Comparison of ENCODE assay signal across 29 cellular contexts in genomic region chr7:125746510-125746909, GRCh38.
"Had no signal": no experiment of that assay in that cellular context is flagged by ENCODE, and none has a peak within 500 bp of the region (broad histone marks: within the 10 kb centered on the region; RNA-seq: fewer than 3 reads in every experiment).

No MANE protein-coding gene starts in this region.

- H3K27ac Mint-ChIP-seq: stimulated activated effector memory CD8-positive, alpha-beta T cell treated with anti-CD3 and anti-CD28 coated beads, Interleukin-12 subunit alpha, Interleukin-12 subunit beta, amount 100 ng/mL, for 72 hours; stimulated activated memory B cell treated with anti-CD40 and anti-IgM and Interleukin-4, amounts not matched to agents 10 μg/mL and 1 μg/mL and 100 μg/mL, for 72 hours; stimulated activated naive B cell treated with anti-CD40 and anti-IgM and Interleukin-4, amounts not matched to agents 10 μg/mL and 1 μg/mL and 100 μg/mL, for 72 hours; stimulated activated naive CD8-positive, alpha-beta T cell treated with anti-CD3 and anti-CD28 coated beads, Interleukin-15, amount 100 ng/mL, for 72 hours; stimulated activated naive CD8-positive, alpha-beta T cell treated with anti-CD3 and anti-CD28 coated beads, Interleukin-15, Interleukin-2, amounts not matched to agents 100 ng/mL and 50 ng/mL, for 24 hours; type B pancreatic cell had no signal

- H3K4me1 ChIP-seq: stomach, suprapubic skin, testis, thyroid gland, tibial artery, tibial nerve, transverse colon, upper lobe of left lung, upper lobe of right lung, uterus, vagina had no signal

- H3K9me3 ChIP-seq: suprapubic skin, testis, thoracic aorta, thyroid gland, tibial artery, tibial nerve, upper lobe of left lung, upper lobe of right lung, uterus, vagina had no signal

- H3K36me3 ChIP-seq: stomach, suprapubic skin, thoracic aorta, thyroid gland, tibial artery, tibial nerve, transverse colon, upper lobe of left lung, upper lobe of right lung, uterus, vagina had no signal

- H3K4me3 ChIP-seq: stomach, suprapubic skin, testis, thoracic aorta, thyroid gland, tibial artery, tibial nerve, transverse colon, upper lobe of left lung, upper lobe of right lung, uterus, vagina had no signal

- FAIRE-seq: urothelium cell line had no signal

- H3K27ac ChIP-seq: stomach, suprapubic skin, testis, thoracic aorta, thyroid gland, tibial artery, tibial nerve, transverse colon, upper lobe of left lung, upper lobe of right lung, uterus, vagina had no signal

- H3K27me3 Mint-ChIP-seq: stimulated activated memory B cell treated with anti-CD40 and anti-IgM and Interleukin-4, amounts not matched to agents 10 μg/mL and 1 μg/mL and 100 μg/mL, for 72 hours; stimulated activated naive B cell treated with anti-CD40 and anti-IgM and Interleukin-4, amounts not matched to agents 10 μg/mL and 1 μg/mL and 100 μg/mL, for 72 hours; stimulated activated naive CD8-positive, alpha-beta T cell treated with anti-CD3 and anti-CD28 coated beads, Interleukin-15, amount 100 ng/mL, for 72 hours; stimulated activated naive CD8-positive, alpha-beta T cell treated with anti-CD3 and anti-CD28 coated beads, Interleukin-15, Interleukin-2, amounts not matched to agents 100 ng/mL and 50 ng/mL, for 24 hours; type B pancreatic cell had no signal

- DNase-seq: stimulated activated CD4-positive, alpha-beta T cell treated with anti-CD3 and anti-CD28 coated beads, Interleukin-2, amount 100 ng/mL, for 48 hours; stimulated activated CD4-positive, alpha-beta T cell treated with anti-CD3 and anti-CD28 coated beads, Interleukin-4, amount 100 ng/mL, for 1 hour; stimulated activated CD4-positive, alpha-beta T cell treated with anti-CD3 and anti-CD28 coated beads, Interleukin-4, amount 100 ng/mL, for 24 hours; stimulated activated CD4-positive, alpha-beta T cell treated with anti-CD3 and anti-CD28 coated beads, Interleukin-4, amount 100 ng/mL, for 4 hours; stimulated activated CD8-positive, alpha-beta memory T cell treated with anti-CD3 and anti-CD28 coated beads, Interleukin-4, amount 100 ng/mL, for 48 hours; stimulated activated naive B cell treated with anti-CD40 and anti-IgM and Interleukin-4, amounts not matched to agents 10 μg/mL and 1 μg/mL and 100 μg/mL, for 72 hours; stimulated activated naive CD4-positive, alpha-beta T cell; stimulated activated naive CD4-positive, alpha-beta T cell treated with Interleukin-2 at 50 U/mL for 16 hours; stimulated activated naive CD8-positive, alpha-beta T cell treated with anti-CD3 and anti-CD28 coated beads, Interleukin-15, amount 100 ng/mL, for 72 hours; stimulated activated naive CD8-positive, alpha-beta T cell treated with anti-CD3 and anti-CD28 coated beads, Interleukin-15, Interleukin-2, amounts not matched to agents 100 U/mL and 50 U/mL, for 24 hours; stomach; substantia nigra; testis; thyroid gland; tibial artery; transverse colon; trophoblast cell; upper lobe of left lung; upper lobe of right lung; uterus had no signal

- H3K27me3 ChIP-seq: stomach, suprapubic skin, testis, thyroid gland, tibial artery, tibial nerve, transverse colon, upper lobe of left lung, upper lobe of right lung, uterus, vagina had no signal

- ATAC-seq: stimulated activated effector memory CD8-positive, alpha-beta T cell treated with anti-CD3 and anti-CD28 coated beads, Interleukin-12 subunit alpha, Interleukin-12 subunit beta, amount 100 ng/mL, for 72 hours; stimulated activated memory B cell treated with anti-CD40 and anti-IgM and Interleukin-4, amounts not matched to agents 10 μg/mL and 1 μg/mL and 100 μg/mL, for 72 hours; stimulated activated naive B cell treated with anti-CD40 and anti-IgM and Interleukin-4, amounts not matched to agents 10 μg/mL and 1 μg/mL and 100 μg/mL, for 72 hours; stimulated activated naive CD8-positive, alpha-beta T cell treated with anti-CD3 and anti-CD28 coated beads, Interleukin-15, amount 100 ng/mL, for 72 hours; stimulated activated naive CD8-positive, alpha-beta T cell treated with anti-CD3 and anti-CD28 coated beads, Interleukin-15, Interleukin-2, amounts not matched to agents 100 U/mL and 50 U/mL, for 24 hours; upper lobe of right lung had no signal

- H3K4me1 Mint-ChIP-seq: stimulated activated effector memory CD8-positive, alpha-beta T cell treated with anti-CD3 and anti-CD28 coated beads, Interleukin-12 subunit alpha, Interleukin-12 subunit beta, amount 100 ng/mL, for 72 hours; stimulated activated memory B cell treated with anti-CD40 and anti-IgM and Interleukin-4, amounts not matched to agents 10 μg/mL and 1 μg/mL and 100 μg/mL, for 72 hours; stimulated activated naive B cell treated with anti-CD40 and anti-IgM and Interleukin-4, amounts not matched to agents 10 μg/mL and 1 μg/mL and 100 μg/mL, for 72 hours; stimulated activated naive CD8-positive, alpha-beta T cell treated with anti-CD3 and anti-CD28 coated beads, Interleukin-15, amount 100 ng/mL, for 72 hours had no signal

- H3K36me3 Mint-ChIP-seq: stimulated activated effector memory CD8-positive, alpha-beta T cell treated with anti-CD3 and anti-CD28 coated beads, Interleukin-12 subunit alpha, Interleukin-12 subunit beta, amount 100 ng/mL, for 72 hours; stimulated activated memory B cell treated with anti-CD40 and anti-IgM and Interleukin-4, amounts not matched to agents 10 μg/mL and 1 μg/mL and 100 μg/mL, for 72 hours; stimulated activated naive B cell treated with anti-CD40 and anti-IgM and Interleukin-4, amounts not matched to agents 10 μg/mL and 1 μg/mL and 100 μg/mL, for 72 hours; type B pancreatic cell had no signal

- H3K4me3 Mint-ChIP-seq: stimulated activated effector memory CD8-positive, alpha-beta T cell treated with anti-CD3 and anti-CD28 coated beads, Interleukin-12 subunit alpha, Interleukin-12 subunit beta, amount 100 ng/mL, for 72 hours; stimulated activated memory B cell treated with anti-CD40 and anti-IgM and Interleukin-4, amounts not matched to agents 10 μg/mL and 1 μg/mL and 100 μg/mL, for 72 hours; stimulated activated naive B cell treated with anti-CD40 and anti-IgM and Interleukin-4, amounts not matched to agents 10 μg/mL and 1 μg/mL and 100 μg/mL, for 72 hours; stimulated activated naive CD8-positive, alpha-beta T cell treated with anti-CD3 and anti-CD28 coated beads, Interleukin-15, amount 100 ng/mL, for 72 hours; stimulated activated naive CD8-positive, alpha-beta T cell treated with anti-CD3 and anti-CD28 coated beads, Interleukin-15, Interleukin-2, amounts not matched to agents 100 ng/mL and 50 ng/mL, for 24 hours; type B pancreatic cell had no signal
